ENCODE assay signal across 1 cellular context in genomic region chr16:49158029-49158642, GRCh38.
A peak's percentile ranks its signal among the peaks of the same experiment; 100 is the strongest.
TF ChIP-seq lines count a peak whose summit lies in the region.

No MANE protein-coding gene starts in this region.

TF ChIP-seq in HepG2, 621 proteins besides CTCF, POLR2A, EP300 and RAD21 (continued from another document and continues in another):
- TF ChIP-seq NFAT5 (CRISPR knock-in tag; IDR thresholded peaks at IDR 0.05) (peak; percentile 99), ZMYM4 (CRISPR knock-in tag; IDR thresholded peaks at IDR 0.05) (peak; percentile 66), SMAD1 (CRISPR knock-in tag; IDR thresholded peaks at IDR 0.05; ENCODE audit: borderline replicate concordance, low read depth) (no peak), SATB2 (CRISPR knock-in tag; IDR thresholded peaks at IDR 0.05) (peak; percentile 98), SMAD3 (CRISPR knock-in tag; IDR thresholded peaks at IDR 0.05) (peak; percentile 99), LCORL (IDR thresholded peaks at IDR 0.05) (no peak), LCORL (CRISPR knock-in tag; IDR thresholded peaks at IDR 0.05) (no peak), JARID2 (CRISPR knock-in tag; IDR thresholded peaks at IDR 0.05; ENCODE audit: insufficient replicate concordance) (peak; percentile 96), ARNTL (CRISPR knock-in tag; IDR thresholded peaks at IDR 0.05) (peak; percentile 77; the same call in 1 of the 2 replicates), ZSCAN9 (CRISPR knock-in tag; IDR thresholded peaks at IDR 0.05; ENCODE audit: borderline replicate concordance) (peak; percentile 100), PHF5A (CRISPR knock-in tag; IDR thresholded peaks at IDR 0.05; ENCODE audit: low read depth, unreplicated experiment) (no peak), UBTF (CRISPR knock-in tag; IDR thresholded peaks at IDR 0.05) (no peak), TBX2 (CRISPR knock-in tag; IDR thresholded peaks at IDR 0.05; ENCODE audit: borderline replicate concordance) (peak; percentile 55; the same call in 1 of the 2 replicates), NKX3-1 (CRISPR knock-in tag; IDR thresholded peaks at IDR 0.05) (peak; percentile 99), ZNF746 (CRISPR knock-in tag; IDR thresholded peaks at IDR 0.05) (no peak), ZNF367 (CRISPR knock-in tag; IDR thresholded peaks at IDR 0.05; ENCODE audit: borderline replicate concordance) (peak; percentile 95; the same call in 1 of the 2 replicates), TRIM22 (IDR thresholded peaks at IDR 0.05) (no peak), HNF4G (IDR thresholded peaks at IDR 0.05; ENCODE audit: borderline replicate concordance, low read depth, low read length) (no peak), HNF4G (CRISPR knock-in tag; IDR thresholded peaks at IDR 0.05; ENCODE audit: borderline replicate concordance, low read depth) (no peak), NR0B2 (CRISPR knock-in tag; IDR thresholded peaks at IDR 0.05) (no peak), ZNF335 (CRISPR knock-in tag; IDR thresholded peaks at IDR 0.05) (peak; percentile 94), TCF7L2 (IDR thresholded peaks at IDR 0.05; ENCODE audit: low read depth, low read length) (no peak), TOPORS (CRISPR knock-in tag; IDR thresholded peaks at IDR 0.05) (peak; percentile 66; the same call in 1 of the 2 replicates), ZNF768 (CRISPR knock-in tag; IDR thresholded peaks at IDR 0.05) (no peak; the same call in 1 of the 2 replicates), SPEN (CRISPR knock-in tag; IDR thresholded peaks at IDR 0.05; ENCODE audit: low read depth) (peak; percentile 70; the same call in 1 of the 2 replicates), ZNF678 (CRISPR knock-in tag; IDR thresholded peaks at IDR 0.05) (0 out of 2 replicates have a peak, but pooled peaks have one; percentile 59), PAXIP1 (CRISPR knock-in tag; conservative IDR thresholded peaks at IDR 0.05) (no peak; the same call in 1 of the 2 replicates), AGO1 (IDR thresholded peaks at IDR 0.05; ENCODE audit: low read depth, low read length, poor library complexity, severe bottlenecking) (no peak), ZUFSP (CRISPR knock-in tag; IDR thresholded peaks at IDR 0.05; ENCODE audit: borderline replicate concordance) (no peak), SRSF9 (IDR thresholded peaks at IDR 0.05; ENCODE audit: borderline replicate concordance, insufficient read depth, low read depth, low read length, poor library complexity, severe bottlenecking) (no peak), DNMT3B (CRISPR knock-in tag; conservative IDR thresholded peaks at IDR 0.05) (peak; percentile 99), KDM6A (CRISPR knock-in tag; IDR thresholded peaks at IDR 0.05; ENCODE audit: low read depth) (peak; percentile 55; the same call in 1 of the 2 replicates), ZBTB38 (CRISPR knock-in tag; IDR thresholded peaks at IDR 0.05) (0 out of 2 replicates have a peak, but pooled peaks have one; percentile 23), ZNF431 (CRISPR knock-in tag; IDR thresholded peaks at IDR 0.05; ENCODE audit: borderline replicate concordance, low read depth) (no peak), IRF1 (CRISPR knock-in tag; IDR thresholded peaks at IDR 0.05; ENCODE audit: low read depth) (no peak), ZNF781 (CRISPR knock-in tag; IDR thresholded peaks at IDR 0.05; ENCODE audit: borderline replicate concordance, not compliant biosample characterization) (peak; percentile 90), PAF1 (CRISPR knock-in tag; IDR thresholded peaks at IDR 0.05) (no peak), SIN3A (IDR thresholded peaks at IDR 0.05; ENCODE audit: borderline replicate concordance, low read depth, low read length) (0 out of 2 replicates have a peak, but pooled peaks have one; percentile 42), HMGXB4 (CRISPR knock-in tag; IDR thresholded peaks at IDR 0.05; ENCODE audit: borderline replicate concordance in 1 of 2, low read depth in 1 of 2) (peak in 1 of 2 experiments; percentile 78; a peak in 2 of 4 replicates), SIX1 (CRISPR knock-in tag; IDR thresholded peaks at IDR 0.05; ENCODE audit: borderline replicate concordance) (peak; percentile 68; the same call in 1 of the 2 replicates), XRCC5 (optimal IDR thresholded peaks at IDR 0.05; ENCODE audit: low read length) (peak; percentile 42), DMAP1 (CRISPR knock-in tag; IDR thresholded peaks at IDR 0.05) (peak; percentile 53; the same call in 1 of the 2 replicates), RXRB (CRISPR knock-in tag; IDR thresholded peaks at IDR 0.05; ENCODE audit: borderline replicate concordance) (peak; percentile 79), ZSCAN31 (CRISPR knock-in tag; IDR thresholded peaks at IDR 0.05; ENCODE audit: low read depth) (0 out of 2 replicates have a peak, but pooled peaks have one; percentile 58), ZNF543 (CRISPR knock-in tag; IDR thresholded peaks at IDR 0.05) (peak; percentile 65; the same call in 1 of the 2 replicates), ZFP41 (CRISPR knock-in tag; IDR thresholded peaks at IDR 0.05; ENCODE audit: borderline replicate concordance) (peak; percentile 52; the same call in 1 of the 2 replicates)
